9 cellular contexts compared by ENCODE assay signal in genomic region chrX:139930923-139931645, GRCh38. TPM values are rescaled to one million over a fixed set of nuclear protein-coding genes. Genes with fewer than 3 reads are reported as not detected.
DNase-seq lines count a peak whose midpoint lies in the region; ATAC-seq, FAIRE-seq and TF ChIP-seq lines count a peak whose summit lies in the region.
"Had no signal": no experiment of that assay in that cellular context is flagged by ENCODE, and none has a peak within 500 bp of the region (broad histone marks: within the 10 kb centered on the region; RNA-seq: fewer than 3 reads in every experiment).

No MANE protein-coding gene starts in this region.

- no peak for TF ChIP-seq CTCF in fibroblast of mammary gland (conservative IDR thresholded peaks at IDR 0.05; ENCODE audit: control insufficient read depth, insufficient read depth, low read depth, low read length)
- no peak for TF ChIP-seq CTCF in neural crest cell (conservative IDR thresholded peaks at IDR 0.05)
- no peak for TF ChIP-seq CTCF in omental fat pad (IDR thresholded peaks at IDR 0.05)

- peak; percentile 1 for DNase-seq in LoVo (ENCODE audit: low spot score)
- peak; percentile 53 for DNase-seq in activated CD8-positive, alpha-beta memory T cell treated with anti-CD3 and anti-CD28 coated beads, Interleukin-2, amount 50 U/mL, for 48 hours
- DNase-seq in fibroblast of mammary gland (ENCODE audit: low read depth) = no peak
- peak; percentile 8 for DNase-seq in neural crest cell (ENCODE audit: low read depth, low spot score)
- no peak for DNase-seq in HTR-8/SVneo (ENCODE audit: insufficient read length, low spot score)
- DNase-seq in omental fat pad (ENCODE audit: low spot score) = no peak

- no peaks in the 10 kb centered on the region for H3K36me3 ChIP-seq in ES-I3 (ENCODE audit: insufficient read depth, low read length)

- no peak for FAIRE-seq in HTR-8/SVneo (lab: Jason Lieb, UNC)

- H3K4me1 Mint-ChIP-seq in neural crest cell = peaks cover 24% of the 10 kb centered on the region

- H3K27me3 Mint-ChIP-seq in neural crest cell (ENCODE audit: low read depth) = peaks cover 12% of the 10 kb centered on the region

- no peak overlapping the region for H3K27ac Mint-ChIP-seq in neural crest cell (ENCODE audit: unreplicated experiment)

- peak overlapping the region; percentile 87 for H3K4me3 Mint-ChIP-seq in neural crest cell

- peak overlapping the region; percentile 82 for H3K9ac ChIP-seq in ES-I3 (ENCODE audit: low read depth, low read length)

- peak overlapping the region; percentile 65 for H3K4me3 ChIP-seq in fibroblast of mammary gland (ENCODE audit: control insufficient read depth, low read depth, low read length)

- H3K4me1 ChIP-seq in ES-I3 (ENCODE audit: insufficient read depth, low read length) = peaks cover 13% of the 10 kb centered on the region

- ATAC-seq in omental fat pad (ENCODE audit: low FRiP score) (no peak), HG03135 (IDR thresholded peaks at IDR 0.05; ENCODE audit: unreplicated experiment) (no peak)

- no peaks in the 10 kb centered on the region for H3K9me3 ChIP-seq in ES-I3 (ENCODE audit: control insufficient read depth, insufficient read depth, low read length)

- no peaks in the 10 kb centered on the region for H3K36me3 Mint-ChIP-seq in neural crest cell (ENCODE audit: low read depth)

- H3K9me3 Mint-ChIP-seq in neural crest cell = no peaks in the 10 kb centered on the region

RNA-seq across cellular contexts. Expression of gene ATP11C, which starts 1.8 kb away (rescaled TPM):
- total RNA-seq in neural crest cell = 26.4 and 30.6 TPM in 2 replicates
- total RNA-seq in omental fat pad = 10 to 100 TPM; 23.5 to 41.8 (median 32.5) TPM

RNA-seq across cellular contexts. Expression of gene CXorf66, which starts 34.2 kb away (rescaled TPM):
- not detected in 2 replicates for total RNA-seq in neural crest cell
- not detected for total RNA-seq in omental fat pad
- total RNA-seq: SK-MEL-5 had no signal

Comparison
In these comparisons a context has a peak if more than half of its experiments do, and no peak if none do; other contexts are left out.
1. DNase-seq: peak in LoVo (single experiment), activated CD8-positive, alpha-beta memory T cell treated with anti-CD3 and anti-CD28 coated beads, Interleukin-2, amount 50 U/mL, for 48 hours (single experiment) and neural crest cell (single experiment); none in fibroblast of mammary gland (single experiment), HTR-8/SVneo (single experiment) and omental fat pad (single experiment).